7 cellular contexts compared by ENCODE assay signal in genomic region chr4:81635747-81636146, GRCh38.
DNase-seq lines count a peak whose midpoint lies in the region; ATAC-seq, FAIRE-seq and TF ChIP-seq lines count a peak whose summit lies in the region.

No MANE protein-coding gene starts in this region.

- peaks cover 0 to 10% of the 10 kb centered on the region in 2 donors for H3K4me1 ChIP-seq in kidney (ENCODE audit: control insufficient read depth in 1 of 2, insufficient read depth in 1 of 2, low read depth in 1 of 2, low read length in 2 of 2)
- H3K4me1 ChIP-seq in effector memory CD4-positive, alpha-beta T cell (ENCODE audit: control insufficient read depth, insufficient read depth, low read length, poor library complexity, severe bottlenecking), result no peaks in the 10 kb centered on the region

- no peaks in the 10 kb centered on the region for H3K27me3 ChIP-seq in effector memory CD4-positive, alpha-beta T cell (replicated peaks; ENCODE audit: control insufficient read depth, insufficient read depth, low read length, poor library complexity, severe bottlenecking)

- no peak overlapping the region for H3K9ac ChIP-seq in kidney (ENCODE audit: low read length in 2 of 2)

- H3K9me3 ChIP-seq in kidney (ENCODE audit: control insufficient read depth in 1 of 2, low read length in 2 of 2), result no peaks in the 10 kb centered on the region
- no peaks in the 10 kb centered on the region for H3K9me3 ChIP-seq in effector memory CD4-positive, alpha-beta T cell (ENCODE audit: control insufficient read depth, low read length)

- intact Hi-C loops in kidney (cut with DNase I), result no loop called here

- peak; percentile 98 for ATAC-seq in GM19035 (IDR thresholded peaks at IDR 0.05; ENCODE audit: unreplicated experiment)
- peak; percentile 90 for ATAC-seq in HG02981 (IDR thresholded peaks at IDR 0.05; ENCODE audit: unreplicated experiment)

- H3K4me3 ChIP-seq in kidney (ENCODE audit: low read length in 2 of 2), result peak overlapping the region; percentile 2 to 4
- no peak overlapping the region for H3K4me3 ChIP-seq in effector memory CD4-positive, alpha-beta T cell (ENCODE audit: insufficient read depth, low read depth, low read length, poor library complexity, severe bottlenecking)

- DNase-seq in NCI-H510A treated with DMSO at 0.1 percent for 48 hours (lab: John Stamatoyannopoulos, UW) (peak; percentile 49), kidney (no peak), foreskin melanocyte (no peak)
- DNase-seq in activated CD4-positive, alpha-beta T cell treated with anti-CD3 and anti-CD28 coated beads for 48 hours, result no peak
- no peak for DNase-seq in effector memory CD4-positive, alpha-beta T cell

- no peak for FAIRE-seq in kidney (lab: Jason Lieb, UNC)

- H3K36me3 ChIP-seq in kidney (ENCODE audit: control insufficient read depth in 1 of 2, insufficient read depth in 2 of 2, low read length in 2 of 2), result no peaks in the 10 kb centered on the region
- no peaks in the 10 kb centered on the region for H3K36me3 ChIP-seq in effector memory CD4-positive, alpha-beta T cell (ENCODE audit: control insufficient read depth, insufficient read depth, low read length)

- no peak for TF ChIP-seq CTCF in kidney (IDR thresholded peaks at IDR 0.05; ENCODE audit: borderline replicate concordance, extremely low read depth, insufficient read depth)

- H3K27ac ChIP-seq in kidney (ENCODE audit: low read depth in 2 of 2, low read length in 2 of 2), result no peak overlapping the region
- no peak overlapping the region for H3K27ac ChIP-seq in effector memory CD4-positive, alpha-beta T cell (ENCODE audit: insufficient read depth, low read length, poor library complexity, severe bottlenecking)
